1 cellular context compared by ENCODE assay signal in the genomic region with DNA sequence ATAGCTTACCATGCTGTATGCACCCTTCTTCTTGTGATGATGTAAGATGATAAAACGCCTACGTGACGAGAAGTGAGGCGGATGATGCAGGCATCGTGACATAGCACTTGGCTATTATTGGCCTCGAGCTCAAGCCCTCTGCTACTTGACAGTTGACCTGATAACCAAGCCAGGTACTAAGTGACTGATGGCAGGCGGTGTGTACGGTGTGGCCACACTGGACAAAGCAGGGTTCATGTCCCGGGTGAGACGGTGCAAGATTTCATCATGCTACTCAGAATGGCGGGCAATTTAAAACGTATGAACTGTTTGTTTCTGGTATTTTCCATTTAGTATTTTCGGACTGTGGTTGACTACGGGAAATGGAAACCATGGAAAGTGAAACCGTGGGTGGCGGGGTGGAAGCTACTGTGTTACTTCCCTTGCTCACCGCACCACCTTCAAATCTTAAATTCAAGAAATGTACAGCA.
TF ChIP-seq lines count a peak whose summit lies in the region.

No MANE protein-coding gene starts in this region.

TF ChIP-seq in K562, 482 proteins besides CTCF, POLR2A, EP300 and RAD21 (continued from another document and continues in another):
- TF ChIP-seq, protein P1, sequence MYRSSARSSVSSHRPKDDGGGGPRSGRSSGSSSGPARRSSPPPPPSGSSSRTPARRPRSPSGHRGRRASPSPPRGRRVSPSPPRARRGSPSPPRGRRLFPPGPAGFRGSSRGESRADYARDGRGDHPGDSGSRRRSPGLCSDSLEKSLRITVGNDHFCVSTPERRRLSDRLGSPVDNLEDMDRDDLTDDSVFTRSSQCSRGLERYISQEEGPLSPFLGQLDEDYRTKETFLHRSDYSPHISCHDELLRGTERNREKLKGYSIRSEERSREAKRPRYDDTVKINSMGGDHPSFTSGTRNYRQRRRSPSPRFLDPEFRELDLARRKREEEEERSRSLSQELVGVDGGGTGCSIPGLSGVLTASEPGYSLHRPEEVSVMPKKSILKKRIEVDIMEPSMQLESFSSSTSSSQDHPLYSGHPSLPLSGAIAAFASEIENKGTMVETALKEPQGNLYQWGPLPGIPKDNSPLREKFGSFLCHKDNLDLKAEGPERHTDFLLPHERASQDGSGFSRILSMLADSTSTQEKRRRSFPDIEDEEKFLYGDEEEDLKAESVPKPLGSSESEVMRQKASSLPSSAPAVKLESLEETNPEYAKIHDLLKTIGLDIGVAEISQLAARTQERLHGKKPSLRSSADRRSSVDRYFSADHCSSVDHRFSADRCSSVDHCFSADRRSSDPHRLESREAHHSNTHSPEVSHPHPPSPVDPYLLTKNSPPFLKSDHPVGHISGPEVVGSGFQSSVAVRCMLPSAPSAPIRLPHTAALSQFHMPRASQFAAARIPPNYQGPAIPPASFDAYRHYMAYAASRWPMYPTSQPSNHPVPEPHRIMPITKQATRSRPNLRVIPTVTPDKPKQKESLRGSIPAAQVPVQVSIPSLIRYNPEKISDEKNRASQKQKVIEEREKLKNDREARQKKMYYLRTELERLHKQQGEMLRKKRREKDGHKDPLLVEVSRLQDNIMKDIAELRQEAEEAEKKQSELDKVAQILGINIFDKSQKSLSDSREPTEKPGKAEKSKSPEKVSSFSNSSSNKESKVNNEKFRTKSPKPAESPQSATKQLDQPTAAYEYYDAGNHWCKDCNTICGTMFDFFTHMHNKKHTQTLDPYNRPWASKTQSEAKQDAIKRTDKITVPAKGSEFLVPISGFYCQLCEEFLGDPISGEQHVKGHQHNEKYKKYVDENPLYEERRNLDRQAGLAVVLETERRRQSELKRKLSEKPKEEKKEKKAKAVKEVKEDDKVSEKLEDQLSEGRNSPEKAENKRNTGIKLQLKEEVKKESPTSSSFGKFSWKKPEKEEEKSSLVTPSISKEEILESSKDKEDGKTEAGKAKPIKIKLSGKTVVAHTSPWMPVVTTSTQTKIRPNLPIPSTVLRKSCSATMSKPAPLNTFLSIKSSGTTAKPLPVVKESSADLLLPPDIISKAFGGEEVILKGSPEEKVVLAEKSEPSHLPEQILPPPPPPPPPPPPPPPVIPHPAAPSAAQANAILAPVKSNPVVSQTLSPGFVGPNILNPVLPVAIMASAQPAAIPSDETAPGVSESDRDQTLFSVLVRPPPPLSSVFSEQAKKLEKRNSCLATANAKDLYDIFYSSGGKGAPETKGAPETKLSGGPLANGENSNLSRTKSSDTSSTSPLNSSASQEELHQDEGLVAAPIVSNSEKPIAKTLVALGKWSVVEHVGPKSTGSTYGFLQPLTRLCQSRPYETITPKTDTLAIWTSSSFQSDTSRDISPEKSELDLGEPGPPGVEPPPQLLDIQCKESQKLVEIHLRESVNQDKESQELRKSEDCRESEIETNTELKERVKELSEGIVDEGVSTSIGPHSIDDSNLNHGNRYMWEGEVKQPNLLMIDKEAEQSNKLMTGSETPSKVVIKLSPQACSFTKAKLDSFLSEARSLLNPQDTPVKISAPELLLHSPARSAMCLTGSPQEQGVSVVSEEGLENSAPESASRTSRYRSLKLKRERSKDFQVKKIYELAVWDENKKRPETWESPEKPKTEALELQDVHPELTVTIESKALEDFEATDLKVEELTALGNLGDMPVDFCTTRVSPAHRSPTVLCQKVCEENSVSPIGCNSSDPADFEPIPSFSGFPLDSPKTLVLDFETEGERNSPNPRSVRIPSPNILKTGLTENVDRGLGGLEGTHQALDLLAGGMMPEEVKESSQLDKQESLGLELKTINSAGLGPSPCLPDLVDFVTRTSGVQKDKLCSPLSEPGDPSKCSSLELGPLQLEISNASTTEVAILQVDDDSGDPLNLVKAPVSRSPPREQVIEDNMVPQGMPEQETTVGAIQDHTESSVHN (IDR thresholded peaks at IDR 0.05; ENCODE audit: borderline replicate concordance in 1 of 2, low read depth in 1 of 2), result peak in 1 of 2 experiments; percentile 42; a peak in 2 of 4 replicates
- TF ChIP-seq, protein P2, sequence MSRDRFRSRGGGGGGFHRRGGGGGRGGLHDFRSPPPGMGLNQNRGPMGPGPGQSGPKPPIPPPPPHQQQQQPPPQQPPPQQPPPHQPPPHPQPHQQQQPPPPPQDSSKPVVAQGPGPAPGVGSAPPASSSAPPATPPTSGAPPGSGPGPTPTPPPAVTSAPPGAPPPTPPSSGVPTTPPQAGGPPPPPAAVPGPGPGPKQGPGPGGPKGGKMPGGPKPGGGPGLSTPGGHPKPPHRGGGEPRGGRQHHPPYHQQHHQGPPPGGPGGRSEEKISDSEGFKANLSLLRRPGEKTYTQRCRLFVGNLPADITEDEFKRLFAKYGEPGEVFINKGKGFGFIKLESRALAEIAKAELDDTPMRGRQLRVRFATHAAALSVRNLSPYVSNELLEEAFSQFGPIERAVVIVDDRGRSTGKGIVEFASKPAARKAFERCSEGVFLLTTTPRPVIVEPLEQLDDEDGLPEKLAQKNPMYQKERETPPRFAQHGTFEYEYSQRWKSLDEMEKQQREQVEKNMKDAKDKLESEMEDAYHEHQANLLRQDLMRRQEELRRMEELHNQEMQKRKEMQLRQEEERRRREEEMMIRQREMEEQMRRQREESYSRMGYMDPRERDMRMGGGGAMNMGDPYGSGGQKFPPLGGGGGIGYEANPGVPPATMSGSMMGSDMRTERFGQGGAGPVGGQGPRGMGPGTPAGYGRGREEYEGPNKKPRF (IDR thresholded peaks at IDR 0.05; ENCODE audit: low read depth, low read length), result no peak
- TF ChIP-seq, protein P3, sequence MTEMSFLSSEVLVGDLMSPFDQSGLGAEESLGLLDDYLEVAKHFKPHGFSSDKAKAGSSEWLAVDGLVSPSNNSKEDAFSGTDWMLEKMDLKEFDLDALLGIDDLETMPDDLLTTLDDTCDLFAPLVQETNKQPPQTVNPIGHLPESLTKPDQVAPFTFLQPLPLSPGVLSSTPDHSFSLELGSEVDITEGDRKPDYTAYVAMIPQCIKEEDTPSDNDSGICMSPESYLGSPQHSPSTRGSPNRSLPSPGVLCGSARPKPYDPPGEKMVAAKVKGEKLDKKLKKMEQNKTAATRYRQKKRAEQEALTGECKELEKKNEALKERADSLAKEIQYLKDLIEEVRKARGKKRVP (CRISPR knock-in tag; IDR thresholded peaks at IDR 0.05), result peak; percentile 76
- TF ChIP-seq CXXC5 (CRISPR knock-in tag; IDR thresholded peaks at IDR 0.05) (peak; percentile 53), PHF20 (IDR thresholded peaks at IDR 0.05; ENCODE audit: partially characterized antibody) (no peak), BRD9 (IDR thresholded peaks at IDR 0.05; ENCODE audit: low read depth, partially characterized antibody) (no peak), ILF3 (IDR thresholded peaks at IDR 0.05; ENCODE audit: borderline replicate concordance) (no peak), HMG20A (CRISPR knock-in tag; conservative IDR thresholded peaks at IDR 0.05) (no peak), DACH1 (IDR thresholded peaks at IDR 0.05; ENCODE audit: partially characterized antibody) (no peak), RCOR1 (IDR thresholded peaks at IDR 0.05; ENCODE audit: borderline replicate concordance in 1 of 2, low read depth in 2 of 2, low read length in 2 of 2) (peak in 1 of 2 experiments; percentile 65; a peak in 1 of 4 replicates), MYC (IDR thresholded peaks at IDR 0.05; ENCODE audit: low read depth, low read length) (peak; percentile 71), MYC (CRISPR knock-in tag; IDR thresholded peaks at IDR 0.05; ENCODE audit: borderline replicate concordance, low read depth) (no peak), HIVEP1 (CRISPR knock-in tag; IDR thresholded peaks at IDR 0.05) (no peak), HDAC3 (IDR thresholded peaks at IDR 0.05; ENCODE audit: borderline replicate concordance, partially characterized antibody) (peak; percentile 28), ZNF780A (CRISPR knock-in tag; IDR thresholded peaks at IDR 0.05) (no peak), KLF1 (tag; IDR thresholded peaks at IDR 0.05) (no peak), TCF3 (CRISPR knock-in tag; IDR thresholded peaks at IDR 0.05) (peak; percentile 36; the same call in 1 of the 2 replicates)
- TF ChIP-seq, protein P4, sequence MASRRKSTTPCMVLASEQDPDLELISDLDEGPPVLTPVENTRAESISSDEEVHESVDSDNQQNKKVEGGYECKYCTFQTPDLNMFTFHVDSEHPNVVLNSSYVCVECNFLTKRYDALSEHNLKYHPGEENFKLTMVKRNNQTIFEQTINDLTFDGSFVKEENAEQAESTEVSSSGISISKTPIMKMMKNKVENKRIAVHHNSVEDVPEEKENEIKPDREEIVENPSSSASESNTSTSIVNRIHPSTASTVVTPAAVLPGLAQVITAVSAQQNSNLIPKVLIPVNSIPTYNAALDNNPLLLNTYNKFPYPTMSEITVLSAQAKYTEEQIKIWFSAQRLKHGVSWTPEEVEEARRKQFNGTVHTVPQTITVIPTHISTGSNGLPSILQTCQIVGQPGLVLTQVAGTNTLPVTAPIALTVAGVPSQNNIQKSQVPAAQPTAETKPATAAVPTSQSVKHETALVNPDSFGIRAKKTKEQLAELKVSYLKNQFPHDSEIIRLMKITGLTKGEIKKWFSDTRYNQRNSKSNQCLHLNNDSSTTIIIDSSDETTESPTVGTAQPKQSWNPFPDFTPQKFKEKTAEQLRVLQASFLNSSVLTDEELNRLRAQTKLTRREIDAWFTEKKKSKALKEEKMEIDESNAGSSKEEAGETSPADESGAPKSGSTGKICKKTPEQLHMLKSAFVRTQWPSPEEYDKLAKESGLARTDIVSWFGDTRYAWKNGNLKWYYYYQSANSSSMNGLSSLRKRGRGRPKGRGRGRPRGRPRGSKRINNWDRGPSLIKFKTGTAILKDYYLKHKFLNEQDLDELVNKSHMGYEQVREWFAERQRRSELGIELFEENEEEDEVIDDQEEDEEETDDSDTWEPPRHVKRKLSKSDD (conservative IDR thresholded peaks at IDR 0.05; ENCODE audit: low read length), result 0 out of 2 replicates have a peak, but pooled peaks have one; percentile 20
- TF ChIP-seq, protein P5, sequence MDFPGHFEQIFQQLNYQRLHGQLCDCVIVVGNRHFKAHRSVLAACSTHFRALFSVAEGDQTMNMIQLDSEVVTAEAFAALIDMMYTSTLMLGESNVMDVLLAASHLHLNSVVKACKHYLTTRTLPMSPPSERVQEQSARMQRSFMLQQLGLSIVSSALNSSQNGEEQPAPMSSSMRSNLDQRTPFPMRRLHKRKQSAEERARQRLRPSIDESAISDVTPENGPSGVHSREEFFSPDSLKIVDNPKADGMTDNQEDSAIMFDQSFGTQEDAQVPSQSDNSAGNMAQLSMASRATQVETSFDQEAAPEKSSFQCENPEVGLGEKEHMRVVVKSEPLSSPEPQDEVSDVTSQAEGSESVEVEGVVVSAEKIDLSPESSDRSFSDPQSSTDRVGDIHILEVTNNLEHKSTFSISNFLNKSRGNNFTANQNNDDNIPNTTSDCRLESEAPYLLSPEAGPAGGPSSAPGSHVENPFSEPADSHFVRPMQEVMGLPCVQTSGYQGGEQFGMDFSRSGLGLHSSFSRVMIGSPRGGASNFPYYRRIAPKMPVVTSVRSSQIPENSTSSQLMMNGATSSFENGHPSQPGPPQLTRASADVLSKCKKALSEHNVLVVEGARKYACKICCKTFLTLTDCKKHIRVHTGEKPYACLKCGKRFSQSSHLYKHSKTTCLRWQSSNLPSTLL (IDR thresholded peaks at IDR 0.05), result no peak
- TF ChIP-seq, protein P6, sequence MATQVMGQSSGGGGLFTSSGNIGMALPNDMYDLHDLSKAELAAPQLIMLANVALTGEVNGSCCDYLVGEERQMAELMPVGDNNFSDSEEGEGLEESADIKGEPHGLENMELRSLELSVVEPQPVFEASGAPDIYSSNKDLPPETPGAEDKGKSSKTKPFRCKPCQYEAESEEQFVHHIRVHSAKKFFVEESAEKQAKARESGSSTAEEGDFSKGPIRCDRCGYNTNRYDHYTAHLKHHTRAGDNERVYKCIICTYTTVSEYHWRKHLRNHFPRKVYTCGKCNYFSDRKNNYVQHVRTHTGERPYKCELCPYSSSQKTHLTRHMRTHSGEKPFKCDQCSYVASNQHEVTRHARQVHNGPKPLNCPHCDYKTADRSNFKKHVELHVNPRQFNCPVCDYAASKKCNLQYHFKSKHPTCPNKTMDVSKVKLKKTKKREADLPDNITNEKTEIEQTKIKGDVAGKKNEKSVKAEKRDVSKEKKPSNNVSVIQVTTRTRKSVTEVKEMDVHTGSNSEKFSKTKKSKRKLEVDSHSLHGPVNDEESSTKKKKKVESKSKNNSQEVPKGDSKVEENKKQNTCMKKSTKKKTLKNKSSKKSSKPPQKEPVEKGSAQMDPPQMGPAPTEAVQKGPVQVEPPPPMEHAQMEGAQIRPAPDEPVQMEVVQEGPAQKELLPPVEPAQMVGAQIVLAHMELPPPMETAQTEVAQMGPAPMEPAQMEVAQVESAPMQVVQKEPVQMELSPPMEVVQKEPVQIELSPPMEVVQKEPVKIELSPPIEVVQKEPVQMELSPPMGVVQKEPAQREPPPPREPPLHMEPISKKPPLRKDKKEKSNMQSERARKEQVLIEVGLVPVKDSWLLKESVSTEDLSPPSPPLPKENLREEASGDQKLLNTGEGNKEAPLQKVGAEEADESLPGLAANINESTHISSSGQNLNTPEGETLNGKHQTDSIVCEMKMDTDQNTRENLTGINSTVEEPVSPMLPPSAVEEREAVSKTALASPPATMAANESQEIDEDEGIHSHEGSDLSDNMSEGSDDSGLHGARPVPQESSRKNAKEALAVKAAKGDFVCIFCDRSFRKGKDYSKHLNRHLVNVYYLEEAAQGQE (CRISPR knock-in tag; IDR thresholded peaks at IDR 0.05; ENCODE audit: low read depth), result 0 out of 2 replicates have a peak, but pooled peaks have one; percentile 18
- TF ChIP-seq, protein P7, sequence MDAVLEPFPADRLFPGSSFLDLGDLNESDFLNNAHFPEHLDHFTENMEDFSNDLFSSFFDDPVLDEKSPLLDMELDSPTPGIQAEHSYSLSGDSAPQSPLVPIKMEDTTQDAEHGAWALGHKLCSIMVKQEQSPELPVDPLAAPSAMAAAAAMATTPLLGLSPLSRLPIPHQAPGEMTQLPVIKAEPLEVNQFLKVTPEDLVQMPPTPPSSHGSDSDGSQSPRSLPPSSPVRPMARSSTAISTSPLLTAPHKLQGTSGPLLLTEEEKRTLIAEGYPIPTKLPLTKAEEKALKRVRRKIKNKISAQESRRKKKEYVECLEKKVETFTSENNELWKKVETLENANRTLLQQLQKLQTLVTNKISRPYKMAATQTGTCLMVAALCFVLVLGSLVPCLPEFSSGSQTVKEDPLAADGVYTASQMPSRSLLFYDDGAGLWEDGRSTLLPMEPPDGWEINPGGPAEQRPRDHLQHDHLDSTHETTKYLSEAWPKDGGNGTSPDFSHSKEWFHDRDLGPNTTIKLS (IDR thresholded peaks at IDR 0.05; ENCODE audit: borderline replicate concordance, low read depth), result no peak
- TF ChIP-seq, protein P8, sequence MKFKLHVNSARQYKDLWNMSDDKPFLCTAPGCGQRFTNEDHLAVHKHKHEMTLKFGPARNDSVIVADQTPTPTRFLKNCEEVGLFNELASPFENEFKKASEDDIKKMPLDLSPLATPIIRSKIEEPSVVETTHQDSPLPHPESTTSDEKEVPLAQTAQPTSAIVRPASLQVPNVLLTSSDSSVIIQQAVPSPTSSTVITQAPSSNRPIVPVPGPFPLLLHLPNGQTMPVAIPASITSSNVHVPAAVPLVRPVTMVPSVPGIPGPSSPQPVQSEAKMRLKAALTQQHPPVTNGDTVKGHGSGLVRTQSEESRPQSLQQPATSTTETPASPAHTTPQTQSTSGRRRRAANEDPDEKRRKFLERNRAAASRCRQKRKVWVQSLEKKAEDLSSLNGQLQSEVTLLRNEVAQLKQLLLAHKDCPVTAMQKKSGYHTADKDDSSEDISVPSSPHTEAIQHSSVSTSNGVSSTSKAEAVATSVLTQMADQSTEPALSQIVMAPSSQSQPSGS (CRISPR knock-in tag; IDR thresholded peaks at IDR 0.05), result no peak
